Comparison of ENCODE assay signal across 8 cellular contexts in genomic region chr20:35947489-35947888, GRCh38. TPM values are rescaled to one million over a fixed set of nuclear protein-coding genes. Genes with fewer than 3 reads are reported as not detected.
DNase-seq lines count a peak whose midpoint lies in the region; ATAC-seq, FAIRE-seq and TF ChIP-seq lines count a peak whose summit lies in the region.

No MANE protein-coding gene starts in this region.

- H3K9me3 ChIP-seq in A549 (no peaks in the 10 kb centered on the region), psoas muscle (no peaks in the 10 kb centered on the region)

- WGBS in A549 (ENCODE audit: missing lambda C conversion rate) = 66% methylated on average over 9 of the region's 9 CpGs
- WGBS in psoas muscle, 3 donors = 76 to 84% (median 79%) methylated on average over 9 of the region's 9 CpGs

- peak; percentile 55 to 68 for DNase-seq in A549 (ENCODE audit: low read depth in 1 of 2, low spot score in 1 of 2)
- DNase-seq in GM03348 (ENCODE audit: low spot score) = peak; percentile 27
- DNase-seq in NCI-H82 treated with DMSO at 0.1 percent for 48 hours (lab: John Stamatoyannopoulos, UW; ENCODE audit: unreplicated experiment) = peak; percentile 3
- no peak for DNase-seq in brain microvascular endothelial cell
- DNase-seq in psoas muscle = no peak
- no peak for DNase-seq in Right ventricle myocardium superior

- in situ Hi-C loops in brain microvascular endothelial cell (cut with HindIII; ENCODE audit: low pct_ligation_motif_present, low sequenced_read_pairs) = no loop called here

- no peaks in the 10 kb centered on the region for H3K27me3 ChIP-seq in brain microvascular endothelial cell (replicated peaks)
- no peaks in the 10 kb centered on the region for H3K27me3 ChIP-seq in psoas muscle (ENCODE audit: insufficient read depth in 3 of 3, low read length in 2 of 3)

- H3K4me3 ChIP-seq in A549 (no peak overlapping the region), brain microvascular endothelial cell (ENCODE audit: low read depth, low read length) (no peak overlapping the region), psoas muscle (no peak overlapping the region)

- no peak for FAIRE-seq in A549 (lab: Jason Lieb, UNC)

- POLR2A ChIA-PET in A549 (lab: Yijun Ruan, JAX) = interaction anchor here (0.5 kb wide), 1 partner anchor 258 kb away, joined by 3 read pairs; no protein-coding TSS in a partner anchor

- peak; percentile 85 to 90 for ATAC-seq in A549
- ATAC-seq in psoas muscle = peak; percentile 36 to 59 (median 44)
- no peak for ATAC-seq in GM21526 (IDR thresholded peaks at IDR 0.05; ENCODE audit: low FRiP score, unreplicated experiment)
- no peak for ATAC-seq in GM19395 (IDR thresholded peaks at IDR 0.05; ENCODE audit: unreplicated experiment)
- no peak for ATAC-seq in Right ventricle myocardium superior (ENCODE audit: poor library complexity)

- H3K27ac ChIP-seq in A549 (no peak overlapping the region), brain microvascular endothelial cell (no peak overlapping the region), psoas muscle (peak overlapping the region; percentile 53)

- no peak for TF ChIP-seq POLR2A in A549 (IDR thresholded peaks at IDR 0.05; ENCODE audit: low read length)

- H3K4me2 ChIP-seq in A549 = no peak overlapping the region

- CTCF ChIA-PET in A549 (lab: Yijun Ruan, JAX) = interaction anchor here (0.6 to 1.8 kb wide), 13 partner anchors 9 to 656 kb away, joined by 3 to 5 read pairs (median 3); partner anchors contain the start of gene RBM39

- peak; percentile 44 for TF ChIP-seq CTCF in A549 (IDR thresholded peaks at IDR 0.05)
- peak; percentile 64 for TF ChIP-seq CTCF in brain microvascular endothelial cell (IDR thresholded peaks at IDR 0.05; ENCODE audit: low read depth, low read length, missing control alignments)
- no peak for TF ChIP-seq CTCF in psoas muscle (IDR thresholded peaks at IDR 0.05)

- intact Hi-C loops in psoas muscle (cut with DNase I) (no loop called here), Right ventricle myocardium superior (cut with DNase I) (no loop called here)

- peak; percentile 24 to 46; a peak in 2 of 5 replicates for TF ChIP-seq RAD21 in A549 (conservative IDR thresholded peaks at IDR 0.05 in 1 of 2, IDR thresholded peaks at IDR 0.05 in 1 of 2)

- H3K4me1 ChIP-seq in A549 (peaks cover 6% of the 10 kb centered on the region; the same call in 1 of the 3 replicates), psoas muscle (peaks cover 9% of the 10 kb centered on the region)

- no peak for TF ChIP-seq EP300 in A549 (IDR thresholded peaks at IDR 0.05)

- peaks cover 4% of the 10 kb centered on the region for H3K36me3 ChIP-seq in brain microvascular endothelial cell (replicated peaks)
- peaks cover 0 to 57% of the 10 kb centered on the region in 2 donors for H3K36me3 ChIP-seq in psoas muscle (ENCODE audit: insufficient read depth in 1 of 2, low read depth in 1 of 2)

TF ChIP-seq in A549, 52 proteins besides CTCF, POLR2A, EP300 and RAD21:
- TF ChIP-seq MYC (IDR thresholded peaks at IDR 0.05; ENCODE audit: borderline replicate concordance, low read length) (no peak), SMC3 (IDR thresholded peaks at IDR 0.05) (peak; percentile 30; the same call in 2 of the 3 replicates), HOXB5 (CRISPR knock-in tag; IDR thresholded peaks at IDR 0.05) (no peak), MAX (IDR thresholded peaks at IDR 0.05) (no peak)

RNA-seq across cellular contexts. Expression of gene SCAND1, which starts 6.8 kb away (rescaled TPM):
- polyA plus RNA-seq in A549 (2011; rRNA removed) (9.1 and 10.2 TPM in 2 replicates), A549 (2017; fragmentation: RNase III; extraction: RNeasy Plus Mini Kit Qiagen cat#74134 plus additional on column Dnase treatment) (59.2 to 72.2 TPM (median 68.0 TPM) in 3 replicates), psoas muscle (10 to 100 TPM; 78.6 to 90.7 (median 82.8) TPM)
- polyA plus RNA-seq in A549 (2012; cell fraction: cytosol; rRNA removed) = 74.5 and 112 TPM in 2 replicates
- polyA plus RNA-seq in A549 (2012; cell fraction: nucleus; rRNA removed) = 110 and 179 TPM in 2 replicates
- 4.0 and 4.7 TPM in 2 replicates for polyA minus RNA-seq in A549 (2011; rRNA and poly(A)+ RNA removed)
- total RNA-seq in psoas muscle (10 to 100 TPM; 37.4 to 70.2 (median 55.1) TPM), Right ventricle myocardium superior (37.9 TPM)

RNA-seq across cellular contexts. Expression of gene CNBD2, which starts 20.9 kb away (rescaled TPM):
- 4.3 and 5.1 TPM in 2 replicates for polyA plus RNA-seq in A549 (2011; rRNA removed)
- 9.0 and 10.2 TPM in 2 replicates for polyA plus RNA-seq in A549 (2012; cell fraction: cytosol; rRNA removed)
- polyA plus RNA-seq in A549 (2012; cell fraction: nucleus; rRNA removed) = 6.5 and 9.3 TPM in 2 replicates
- 5.0 to 5.4 TPM (median 5.2 TPM) in 3 replicates for polyA plus RNA-seq in A549 (2017; fragmentation: RNase III; extraction: RNeasy Plus Mini Kit Qiagen cat#74134 plus additional on column Dnase treatment)
- 1.0 and 1.3 TPM in 2 replicates for polyA minus RNA-seq in A549 (2011; rRNA and poly(A)+ RNA removed)
- 10 to 100 TPM in 2 of 4 donors, 1 to 10 TPM in 2; 7.9 to 17.8 (median 11.2) TPM for total RNA-seq in psoas muscle
- 10 to 100 TPM; 13.4 to 21.4 (median 18.4) TPM for polyA plus RNA-seq in psoas muscle
- 3.8 TPM for total RNA-seq in Right ventricle myocardium superior

Comparison
In these comparisons a context has a peak if more than half of its experiments do, and no peak if none do; other contexts are left out.
1. ATAC-seq: peak in A549 (2 of 2) and psoas muscle (4 of 4); none in GM21526 (single experiment), GM19395 (single experiment) and Right ventricle myocardium superior (single experiment).
2. DNase-seq: peak in A549 (2 of 2), GM03348 (single experiment) and NCI-H82 treated with DMSO at 0.1 percent for 48 hours (single experiment); none in brain microvascular endothelial cell (single experiment), psoas muscle (0 of 2) and Right ventricle myocardium superior (single experiment).